In the genomic region with DNA sequence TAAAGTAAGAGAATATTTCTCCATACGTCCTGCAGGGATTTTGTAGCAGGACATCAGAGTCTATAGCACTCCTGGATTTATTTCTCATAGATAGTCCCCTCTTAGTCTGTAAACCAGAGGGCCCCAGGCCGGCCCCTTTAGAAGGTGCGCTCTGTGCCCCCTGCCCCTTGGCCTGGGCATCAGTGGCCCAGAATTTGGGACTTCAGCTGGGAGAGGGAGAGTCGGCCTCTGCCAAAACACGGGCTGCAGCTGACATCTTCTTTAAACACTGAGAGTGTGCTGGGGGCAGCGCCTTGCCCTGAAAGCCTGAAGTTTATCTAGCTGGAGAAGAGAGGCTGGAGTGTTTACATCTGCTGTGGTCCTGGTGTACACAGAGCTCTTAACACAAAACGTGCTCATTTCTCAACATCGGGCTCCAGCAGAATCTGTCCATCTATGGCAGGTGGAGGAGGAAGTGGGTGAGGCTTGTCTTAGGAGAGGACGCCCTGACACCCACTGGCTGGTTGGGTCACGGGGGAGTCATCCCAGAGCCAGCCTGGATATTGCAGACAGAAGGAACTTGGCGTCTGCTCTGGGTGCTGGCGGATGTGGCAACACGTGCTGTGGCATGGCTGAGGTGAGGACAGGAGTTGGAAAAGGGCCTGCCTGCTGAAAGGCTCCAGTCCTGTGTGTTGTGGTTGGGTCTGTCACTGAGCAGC, we compare ENCODE assay signal across 1 cellular context.
TF ChIP-seq lines count a peak whose summit lies in the region.

No MANE protein-coding gene starts in this region.

TF ChIP-seq in K562, 482 proteins besides CTCF, POLR2A, EP300 and RAD21 (continued from another document):
- TF ChIP-seq RAD51 (IDR thresholded peaks at IDR 0.05; ENCODE audit: borderline replicate concordance, low read depth) (no peak), ZNF436 (CRISPR knock-in tag; IDR thresholded peaks at IDR 0.05) (no peak), ZBTB33 (CRISPR knock-in tag; IDR thresholded peaks at IDR 0.05) (no peak), PPARD (CRISPR knock-in tag; IDR thresholded peaks at IDR 0.05) (no peak)
